ENCODE assay signal across 25 cellular contexts in genomic region chr7:99258501-99258900, GRCh38. TPM values are rescaled to one million over a fixed set of nuclear protein-coding genes. Genes with fewer than 3 reads are reported as not detected.
DNase-seq lines count a peak whose midpoint lies in the region; ATAC-seq and TF ChIP-seq lines count a peak whose summit lies in the region.
"Had no signal": no experiment of that assay in that cellular context is flagged by ENCODE, and none has a peak within 500 bp of the region (broad histone marks: within the 10 kb centered on the region; RNA-seq: fewer than 3 reads in every experiment).

No MANE protein-coding gene starts in this region.

- no peak overlapping the region for H3K9ac ChIP-seq in H9 (ENCODE audit: extremely low read depth, insufficient read length, low read length)
- H3K9ac ChIP-seq: BLaER1 had no signal

- ATAC-seq in foreskin keratinocyte (no peak), natural killer cell (no peak)

- H3K79me1 ChIP-seq in H9 (ENCODE audit: insufficient read depth, low read depth, low read length, poor library complexity, severe bottlenecking) = no peaks in the 10 kb centered on the region

- no peak for TF ChIP-seq POLR2A in testis (IDR thresholded peaks at IDR 0.05)

- H3K23ac ChIP-seq in H9 (ENCODE audit: insufficient read length, low read depth, low read length) = no peak overlapping the region

- H2BK15ac ChIP-seq in H9 (ENCODE audit: low read depth, low read length) = no peak overlapping the region

- H3K56ac ChIP-seq in H9 (ENCODE audit: insufficient read length, low read depth, low read length) = no peak overlapping the region

- H3K9me3 ChIP-seq in H9 (ENCODE audit: control insufficient read depth, low read depth, low read length) = no peaks in the 10 kb centered on the region
- no peaks in the 10 kb centered on the region for H3K9me3 ChIP-seq in testis
- H3K9me3 ChIP-seq: BLaER1 had no signal

- H3K23me2 ChIP-seq in H9 (ENCODE audit: insufficient read length, low read depth, low read length, poor library complexity, severe bottlenecking) = no peaks in the 10 kb centered on the region

- H4K91ac ChIP-seq in H9 (ENCODE audit: insufficient read length, low read depth, low read length) = no peak overlapping the region

- TF ChIP-seq CTCF in fibroblast of mammary gland (conservative IDR thresholded peaks at IDR 0.05; ENCODE audit: control insufficient read depth, insufficient read depth, low read depth, low read length) (no peak), foreskin keratinocyte (conservative IDR thresholded peaks at IDR 0.05) (no peak), H9 (conservative IDR thresholded peaks at IDR 0.05) (no peak), testis (IDR thresholded peaks at IDR 0.05) (no peak), natural killer cell (IDR thresholded peaks at IDR 0.05) (no peak)

- H3K14ac ChIP-seq in H9 (ENCODE audit: insufficient read depth, low read length) = no peak overlapping the region

- no peak overlapping the region for H3K4me3 Mint-ChIP-seq in H9
- H3K4me3 Mint-ChIP-seq in natural killer cell = no peak overlapping the region
- H3K4me3 Mint-ChIP-seq: CD4-positive, CD25-positive, alpha-beta regulatory T cell had no signal

- DNase-seq in EH (ENCODE audit: low read depth) = peak; percentile 19
- DNase-seq in amniotic epithelial cell (ENCODE audit: low read depth) = peak; percentile 36
- peak; percentile 23 for DNase-seq in fibroblast of mammary gland (ENCODE audit: low read depth)
- peak; percentile 24 to 42 for DNase-seq in foreskin keratinocyte
- DNase-seq in H9 = no peak
- no peak for DNase-seq in testis
- DNase-seq in natural killer cell = no peak
- no peak for DNase-seq in DMS153 (lab: John Stamatoyannopoulos, UW)
- DNase-seq: CD4-positive, CD25-positive, alpha-beta regulatory T cell; EL; GDM1; IMR-90; KG1; NCI-H1048; NCI-H1417; NCI-H1694; NCI-H2029 treated with DMSO at 0.1 percent for 48 hours; NCI-H526 treated with DMSO at 0.1 percent for 48 hours; PC-9; SHP77 had no signal

- H3K9me3 Mint-ChIP-seq in H9 (no peaks in the 10 kb centered on the region), natural killer cell (no peaks in the 10 kb centered on the region)

- H3K27me3 Mint-ChIP-seq in H9 (ENCODE audit: low read depth) (peaks cover 11% of the 10 kb centered on the region), natural killer cell (ENCODE audit: low read depth in 2 of 2) (peaks cover 0 to 5% of the 10 kb centered on the region in 2 donors)
- H3K27me3 Mint-ChIP-seq: CD4-positive, CD25-positive, alpha-beta regulatory T cell had no signal

- no peaks in the 10 kb centered on the region for H3K4me1 Mint-ChIP-seq in H9
- no peaks in the 10 kb centered on the region for H3K4me1 Mint-ChIP-seq in natural killer cell
- H3K4me1 Mint-ChIP-seq: CD4-positive, CD25-positive, alpha-beta regulatory T cell had no signal

- WGBS in H9 (ENCODE audit: extremely low coverage, insufficient read length, low lambda C conversion rate) = no CpG with 5 or more reads among the region's 2 CpGs
- WGBS in testis, 2 donors = 91 to 92% methylated on average over 2 of the region's 2 CpGs

- H4K8ac ChIP-seq in H9 (replicated peaks; ENCODE audit: insufficient read length, low read depth, low read length) = no peak overlapping the region

- H3K4me1 ChIP-seq in foreskin keratinocyte = peaks cover 6% of the 10 kb centered on the region
- no peaks in the 10 kb centered on the region for H3K4me1 ChIP-seq in H9 (ENCODE audit: insufficient read depth, low read length)
- no peaks in the 10 kb centered on the region for H3K4me1 ChIP-seq in testis

- H3K36me3 Mint-ChIP-seq in H9 (ENCODE audit: insufficient read depth in 1 of 3, low read depth in 3 of 3) = no peaks in the 10 kb centered on the region
- no peaks in the 10 kb centered on the region for H3K36me3 Mint-ChIP-seq in natural killer cell
- H3K36me3 Mint-ChIP-seq: CD4-positive, CD25-positive, alpha-beta regulatory T cell had no signal

- no peak overlapping the region for H3K4me2 ChIP-seq in H9 (ENCODE audit: insufficient read depth, insufficient read length, low read length)
- H3K4me2 ChIP-seq: BLaER1, PC-9 had no signal

- H2BK120ac ChIP-seq in H9 (ENCODE audit: low read depth, low read length, poor library complexity, severe bottlenecking) = no peak overlapping the region

- H4K5ac ChIP-seq in H9 (ENCODE audit: insufficient read length, low read depth, low read length) = no peak overlapping the region

- H2BK20ac ChIP-seq in H9 (ENCODE audit: low read depth, low read length, poor library complexity, severe bottlenecking) = no peak overlapping the region

- no peak overlapping the region for H3K18ac ChIP-seq in H9 (ENCODE audit: insufficient read length, low read depth, low read length)

- H2BK12ac ChIP-seq in H9 (ENCODE audit: insufficient read length, low read depth, low read length) = no peak overlapping the region

- peaks cover 2% of the 10 kb centered on the region for H4K20me1 ChIP-seq in H9 (ENCODE audit: control insufficient read depth, insufficient read depth, insufficient read length)
- H4K20me1 ChIP-seq: BLaER1 had no signal

- H3K4ac ChIP-seq in H9 (ENCODE audit: low read depth, low read length) = no peak overlapping the region

- H3K27ac Mint-ChIP-seq in H9 = no peak overlapping the region
- H3K27ac Mint-ChIP-seq in natural killer cell = no peak overlapping the region
- H3K27ac Mint-ChIP-seq: CD4-positive, CD25-positive, alpha-beta regulatory T cell had no signal

- no peak overlapping the region for H2BK5ac ChIP-seq in H9 (ENCODE audit: insufficient read length, low read length)

- no peak overlapping the region for H3T11ph ChIP-seq in H9 (ENCODE audit: low read length)

- no peak overlapping the region for H2AFZ ChIP-seq in H9 (ENCODE audit: low read length)
- H2AFZ ChIP-seq: PC-9 had no signal

- intact Hi-C loops in testis (cut with DNase I; ENCODE audit: low total_unique reads) = no loop called here
- intact Hi-C loops in natural killer cell (cut with micrococcal nuclease) = no loop called here

- H3K79me2 ChIP-seq in H9 (ENCODE audit: insufficient read depth, low read length) = no peaks in the 10 kb centered on the region

- H3K27me3 ChIP-seq in foreskin keratinocyte (no peaks in the 10 kb centered on the region), H9 (ENCODE audit: insufficient read depth, low read length) (no peaks in the 10 kb centered on the region), testis (no peaks in the 10 kb centered on the region)
- H3K27me3 ChIP-seq: BLaER1 had no signal

- H3K27ac ChIP-seq in foreskin keratinocyte = no peak overlapping the region
- H3K27ac ChIP-seq in H9 (ENCODE audit: insufficient read length, low read depth, low read length) = no peak overlapping the region
- H3K27ac ChIP-seq in testis = no peak overlapping the region
- H3K27ac ChIP-seq: BLaER1, PC-9, RWPE1 had no signal

- no peak overlapping the region for H2AK5ac ChIP-seq in H9 (ENCODE audit: insufficient read length, low read length)

- H3K4me3 ChIP-seq in fibroblast of mammary gland (ENCODE audit: control insufficient read depth, low read depth, low read length) = no peak overlapping the region
- H3K4me3 ChIP-seq in testis = no peak overlapping the region
- H3K4me3 ChIP-seq: BLaER1, PC-9 had no signal

- H3K36me3 ChIP-seq in testis (ENCODE audit: low read depth, missing control alignments) = no peaks in the 10 kb centered on the region
- H3K36me3 ChIP-seq: BLaER1 had no signal

RNA-seq across cellular contexts. Expression of gene MYH16, which starts 14.1 kb away (rescaled TPM):
- total RNA-seq in foreskin keratinocyte (1.3 and 2.6 TPM in 2 replicates), H9 (2021) (not detected in 2 replicates), testis (1 to 10 TPM; 1.5 to 2.0 TPM), natural killer cell (not detected)
- polyA plus RNA-seq in foreskin keratinocyte (1.1 and 2.3 TPM in 2 replicates), testis (ENCODE audit: insufficient read depth, low read depth, low replicate concordance) (2.1 TPM)
- total RNA-seq: CD4-positive, CD25-positive, alpha-beta regulatory T cell; NCI-H460; SK-MEL-5 had no signal
- polyA plus RNA-seq: CD4-positive, CD25-positive, alpha-beta regulatory T cell had no signal

RNA-seq across cellular contexts. Expression of gene KPNA7, which starts 50.6 kb away (rescaled TPM):
- 0.20 TPM in 1 of 2 replicates, not detected in the other for total RNA-seq in foreskin keratinocyte
- polyA plus RNA-seq in foreskin keratinocyte = 0.06 and 0.16 TPM in 2 replicates
- not detected in 2 replicates for total RNA-seq in H9 (2021)
- total RNA-seq in testis = under 1 TPM in 1 of 2 donors, not detected in 1; 0.99 TPM
- polyA plus RNA-seq in testis (ENCODE audit: insufficient read depth, low read depth, low replicate concordance) = not detected
- not detected for total RNA-seq in natural killer cell
- total RNA-seq: A172; CD4-positive, CD25-positive, alpha-beta regulatory T cell; IMR-90; SK-MEL-5 had no signal
- polyA plus RNA-seq: CD4-positive, CD25-positive, alpha-beta regulatory T cell; IMR-90 had no signal

Comparison
In these comparisons a context has a peak if more than half of its experiments do, and no peak if none do; other contexts are left out.
1. DNase-seq: peak in EH (single experiment), amniotic epithelial cell (single experiment), fibroblast of mammary gland (single experiment) and foreskin keratinocyte (2 of 2); none in H9 (single experiment), testis (single experiment), natural killer cell (single experiment) and DMS153 (single experiment).